17 cellular contexts compared by ENCODE assay signal in the genomic region with DNA sequence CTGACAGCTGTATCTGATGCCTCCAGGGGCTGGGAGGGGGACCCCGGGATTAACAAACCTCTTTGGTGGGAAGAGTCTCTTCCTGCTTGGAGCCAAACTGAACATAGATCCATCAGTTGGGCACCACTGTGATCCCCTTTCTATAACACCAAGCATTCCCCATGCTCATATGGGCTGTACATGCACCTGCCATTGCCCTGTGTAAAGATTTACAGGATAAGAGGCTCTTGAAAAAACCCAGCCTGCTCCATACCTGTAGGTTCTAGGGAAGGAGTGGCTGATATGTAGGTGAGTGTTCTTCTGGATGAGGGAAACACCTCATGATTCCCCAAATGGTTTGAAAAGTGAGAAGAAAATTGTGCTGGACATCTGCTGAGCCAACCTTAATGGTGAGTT. TPM values are rescaled to one million over a fixed set of nuclear protein-coding genes. Genes with fewer than 3 reads are reported as not detected.
"Had no signal": no experiment of that assay in that cellular context is flagged by ENCODE, and none has a peak within 500 bp of the region (broad histone marks: within the 10 kb centered on the region; RNA-seq: fewer than 3 reads in every experiment).

No MANE protein-coding gene starts in this region.

RNA-seq across cellular contexts. Expression of a gene that starts 46.6 kb away (rescaled TPM):
- total RNA-seq: activated CD4-positive, alpha-beta memory T cell treated with anti-CD3 and anti-CD28 coated beads, Interleukin-2, amount 10 ng/mL, durations not matched to agents 7 days and 5 days; activated CD4-positive, alpha-beta T cell treated with anti-CD3 and anti-CD28 coated beads, Interleukin-2, amount 10 ng/mL, durations not matched to agents 7 days and 5 days; activated naive CD8-positive, alpha-beta T cell treated with anti-CD3 and anti-CD28 coated beads, Interleukin-2, amount 10 ng/mL, durations not matched to agents 7 days and 5 days; astrocyte; chondrocyte; endodermal cell; esophagus muscularis mucosa; hepatocyte; liver; naive thymus-derived CD8-positive, alpha-beta T cell; neural crest cell; pancreas; smooth muscle cell; temporal lobe; WTC11 had no signal
- polyA plus RNA-seq: hepatocyte; liver; naive thymus-derived CD8-positive, alpha-beta T cell; pancreas; sigmoid colon; smooth muscle cell; stomach had no signal
